In genomic region chr7:42197391-42197790, GRCh38 we compare ENCODE assay signal across 1 cellular context.
TF ChIP-seq lines count a peak whose summit lies in the region.

No MANE protein-coding gene starts in this region.

TF ChIP-seq in H1, 55 proteins besides CTCF, POLR2A, EP300 and RAD21 (continued from another document):
- TF ChIP-seq, protein P1, sequence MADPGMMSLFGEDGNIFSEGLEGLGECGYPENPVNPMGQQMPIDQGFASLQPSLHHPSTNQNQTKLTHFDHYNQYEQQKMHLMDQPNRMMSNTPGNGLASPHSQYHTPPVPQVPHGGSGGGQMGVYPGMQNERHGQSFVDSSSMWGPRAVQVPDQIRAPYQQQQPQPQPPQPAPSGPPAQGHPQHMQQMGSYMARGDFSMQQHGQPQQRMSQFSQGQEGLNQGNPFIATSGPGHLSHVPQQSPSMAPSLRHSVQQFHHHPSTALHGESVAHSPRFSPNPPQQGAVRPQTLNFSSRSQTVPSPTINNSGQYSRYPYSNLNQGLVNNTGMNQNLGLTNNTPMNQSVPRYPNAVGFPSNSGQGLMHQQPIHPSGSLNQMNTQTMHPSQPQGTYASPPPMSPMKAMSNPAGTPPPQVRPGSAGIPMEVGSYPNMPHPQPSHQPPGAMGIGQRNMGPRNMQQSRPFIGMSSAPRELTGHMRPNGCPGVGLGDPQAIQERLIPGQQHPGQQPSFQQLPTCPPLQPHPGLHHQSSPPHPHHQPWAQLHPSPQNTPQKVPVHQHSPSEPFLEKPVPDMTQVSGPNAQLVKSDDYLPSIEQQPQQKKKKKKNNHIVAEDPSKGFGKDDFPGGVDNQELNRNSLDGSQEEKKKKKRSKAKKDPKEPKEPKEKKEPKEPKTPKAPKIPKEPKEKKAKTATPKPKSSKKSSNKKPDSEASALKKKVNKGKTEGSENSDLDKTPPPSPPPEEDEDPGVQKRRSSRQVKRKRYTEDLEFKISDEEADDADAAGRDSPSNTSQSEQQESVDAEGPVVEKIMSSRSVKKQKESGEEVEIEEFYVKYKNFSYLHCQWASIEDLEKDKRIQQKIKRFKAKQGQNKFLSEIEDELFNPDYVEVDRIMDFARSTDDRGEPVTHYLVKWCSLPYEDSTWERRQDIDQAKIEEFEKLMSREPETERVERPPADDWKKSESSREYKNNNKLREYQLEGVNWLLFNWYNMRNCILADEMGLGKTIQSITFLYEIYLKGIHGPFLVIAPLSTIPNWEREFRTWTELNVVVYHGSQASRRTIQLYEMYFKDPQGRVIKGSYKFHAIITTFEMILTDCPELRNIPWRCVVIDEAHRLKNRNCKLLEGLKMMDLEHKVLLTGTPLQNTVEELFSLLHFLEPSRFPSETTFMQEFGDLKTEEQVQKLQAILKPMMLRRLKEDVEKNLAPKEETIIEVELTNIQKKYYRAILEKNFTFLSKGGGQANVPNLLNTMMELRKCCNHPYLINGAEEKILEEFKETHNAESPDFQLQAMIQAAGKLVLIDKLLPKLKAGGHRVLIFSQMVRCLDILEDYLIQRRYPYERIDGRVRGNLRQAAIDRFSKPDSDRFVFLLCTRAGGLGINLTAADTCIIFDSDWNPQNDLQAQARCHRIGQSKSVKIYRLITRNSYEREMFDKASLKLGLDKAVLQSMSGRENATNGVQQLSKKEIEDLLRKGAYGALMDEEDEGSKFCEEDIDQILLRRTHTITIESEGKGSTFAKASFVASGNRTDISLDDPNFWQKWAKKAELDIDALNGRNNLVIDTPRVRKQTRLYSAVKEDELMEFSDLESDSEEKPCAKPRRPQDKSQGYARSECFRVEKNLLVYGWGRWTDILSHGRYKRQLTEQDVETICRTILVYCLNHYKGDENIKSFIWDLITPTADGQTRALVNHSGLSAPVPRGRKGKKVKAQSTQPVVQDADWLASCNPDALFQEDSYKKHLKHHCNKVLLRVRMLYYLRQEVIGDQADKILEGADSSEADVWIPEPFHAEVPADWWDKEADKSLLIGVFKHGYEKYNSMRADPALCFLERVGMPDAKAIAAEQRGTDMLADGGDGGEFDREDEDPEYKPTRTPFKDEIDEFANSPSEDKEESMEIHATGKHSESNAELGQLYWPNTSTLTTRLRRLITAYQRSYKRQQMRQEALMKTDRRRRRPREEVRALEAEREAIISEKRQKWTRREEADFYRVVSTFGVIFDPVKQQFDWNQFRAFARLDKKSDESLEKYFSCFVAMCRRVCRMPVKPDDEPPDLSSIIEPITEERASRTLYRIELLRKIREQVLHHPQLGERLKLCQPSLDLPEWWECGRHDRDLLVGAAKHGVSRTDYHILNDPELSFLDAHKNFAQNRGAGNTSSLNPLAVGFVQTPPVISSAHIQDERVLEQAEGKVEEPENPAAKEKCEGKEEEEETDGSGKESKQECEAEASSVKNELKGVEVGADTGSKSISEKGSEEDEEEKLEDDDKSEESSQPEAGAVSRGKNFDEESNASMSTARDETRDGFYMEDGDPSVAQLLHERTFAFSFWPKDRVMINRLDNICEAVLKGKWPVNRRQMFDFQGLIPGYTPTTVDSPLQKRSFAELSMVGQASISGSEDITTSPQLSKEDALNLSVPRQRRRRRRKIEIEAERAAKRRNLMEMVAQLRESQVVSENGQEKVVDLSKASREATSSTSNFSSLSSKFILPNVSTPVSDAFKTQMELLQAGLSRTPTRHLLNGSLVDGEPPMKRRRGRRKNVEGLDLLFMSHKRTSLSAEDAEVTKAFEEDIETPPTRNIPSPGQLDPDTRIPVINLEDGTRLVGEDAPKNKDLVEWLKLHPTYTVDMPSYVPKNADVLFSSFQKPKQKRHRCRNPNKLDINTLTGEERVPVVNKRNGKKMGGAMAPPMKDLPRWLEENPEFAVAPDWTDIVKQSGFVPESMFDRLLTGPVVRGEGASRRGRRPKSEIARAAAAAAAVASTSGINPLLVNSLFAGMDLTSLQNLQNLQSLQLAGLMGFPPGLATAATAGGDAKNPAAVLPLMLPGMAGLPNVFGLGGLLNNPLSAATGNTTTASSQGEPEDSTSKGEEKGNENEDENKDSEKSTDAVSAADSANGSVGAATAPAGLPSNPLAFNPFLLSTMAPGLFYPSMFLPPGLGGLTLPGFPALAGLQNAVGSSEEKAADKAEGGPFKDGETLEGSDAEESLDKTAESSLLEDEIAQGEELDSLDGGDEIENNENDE (IDR thresholded peaks at IDR 0.05; ENCODE audit: insufficient replicate concordance, low read length): no peak
- TF ChIP-seq E2F6 (IDR thresholded peaks at IDR 0.05): no peak
